In the genomic region with DNA sequence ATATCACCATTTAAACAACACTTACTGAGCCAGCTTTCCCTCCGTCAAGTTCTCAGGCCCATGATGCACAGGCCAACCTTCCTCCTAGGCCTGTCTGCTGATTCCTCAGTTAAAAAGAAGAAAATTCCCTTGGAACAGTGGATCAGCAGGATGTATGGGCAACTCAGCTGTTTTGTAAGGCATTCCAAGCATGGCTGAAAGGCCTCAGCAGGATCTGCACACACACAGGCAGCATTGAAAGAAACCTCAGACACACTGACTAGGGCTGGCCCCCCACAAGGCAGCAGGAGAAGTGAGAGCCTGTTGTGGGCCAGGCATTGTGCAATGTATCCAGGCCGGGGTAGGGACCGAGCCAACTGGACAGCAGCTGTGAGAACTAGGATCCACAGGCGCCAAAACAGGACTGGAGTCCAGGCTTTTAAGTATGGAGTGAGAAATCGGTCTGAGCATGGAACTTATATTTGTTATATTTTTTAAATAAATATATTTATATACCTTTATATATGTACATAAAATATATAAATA, we compare ENCODE assay signal across 1 cellular context.
TF ChIP-seq lines count a peak whose summit lies in the region.

No MANE protein-coding gene starts in this region.

TF ChIP-seq in H1, 55 proteins besides CTCF, POLR2A, EP300 and RAD21:
- TF ChIP-seq SRF (IDR thresholded peaks at IDR 0.05; ENCODE audit: low read depth, low read length): no peak
- TF ChIP-seq CEBPB (IDR thresholded peaks at IDR 0.05; ENCODE audit: low read depth, low read length): peak; percentile 76; the same call in 1 of the 2 replicates
- peak; percentile 79 for TF ChIP-seq TEAD4 (IDR thresholded peaks at IDR 0.05; ENCODE audit: low read depth, low read length)
